Comparison of ENCODE assay signal across 10 cellular contexts in the genomic region with DNA sequence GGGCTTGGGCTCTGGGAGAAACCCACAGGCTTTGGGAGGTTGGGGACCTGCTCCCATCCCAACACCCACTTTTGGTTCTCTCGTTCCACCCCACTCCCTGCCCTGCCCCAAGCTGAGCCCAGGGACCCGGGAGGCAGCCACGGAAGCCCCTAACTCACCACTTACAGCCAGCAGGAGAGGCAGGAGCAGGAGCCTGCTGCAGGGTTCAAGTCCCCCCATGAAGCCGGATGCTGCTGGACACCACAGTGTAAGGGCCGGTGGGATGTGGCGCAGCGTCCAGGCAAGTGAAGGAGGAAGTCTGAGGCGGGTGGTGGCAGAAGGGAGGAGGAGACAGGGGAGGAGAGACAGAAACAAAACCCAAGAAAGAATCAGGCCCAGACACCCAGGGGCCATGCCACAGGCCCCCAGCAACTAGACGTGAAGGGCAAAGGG. TPM values are rescaled to one million over a fixed set of nuclear protein-coding genes. Genes with fewer than 3 reads are reported as not detected.
DNase-seq lines count a peak whose midpoint lies in the region; ATAC-seq and TF ChIP-seq lines count a peak whose summit lies in the region.
"Had no signal": no experiment of that assay in that cellular context is flagged by ENCODE, and none has a peak within 500 bp of the region (broad histone marks: within the 10 kb centered on the region; RNA-seq: fewer than 3 reads in every experiment).

A gene (minus strand): TSS at position 286 of the 432 bp plus-strand sequence. CDS start 67 bp downstream, at position 219.

- peak within 1 kb of the TSS; percentile 41 for H3K4me3 ChIP-seq in upper lobe of right lung

- H3K27me3 Mint-ChIP-seq in activated naive CD4-positive, alpha-beta T cell treated with anti-CD3 and anti-CD28 coated beads for 36 hours (ENCODE audit: low read depth), result no peaks in the 10 kb centered on the region
- H3K27me3 Mint-ChIP-seq: stimulated activated naive CD8-positive, alpha-beta T cell treated with anti-CD3 and anti-CD28 coated beads, Interleukin-15, amount 100 ng/mL, for 72 hours had no signal

- H3K36me3 ChIP-seq in upper lobe of right lung, result no peaks in the 10 kb centered on the region

- no peak within 1 kb of the TSS for H3K4me3 Mint-ChIP-seq in activated naive CD4-positive, alpha-beta T cell treated with anti-CD3 and anti-CD28 coated beads for 36 hours

- H3K36me3 Mint-ChIP-seq in activated naive CD4-positive, alpha-beta T cell treated with anti-CD3 and anti-CD28 coated beads, Interleukin-2, amount 50 U/mL, for 72 hours, result peaks cover 6 to 8% of the 10 kb centered on the region in 2 donors
- no peaks in the 10 kb centered on the region for H3K36me3 Mint-ChIP-seq in activated naive CD4-positive, alpha-beta T cell treated with anti-CD3 and anti-CD28 coated beads for 36 hours (ENCODE audit: low read depth)

- H3K27me3 ChIP-seq in upper lobe of right lung, result no peaks in the 10 kb centered on the region

- no peaks in the 10 kb centered on the region for H3K9me3 ChIP-seq in upper lobe of right lung

- peak within 1 kb of the TSS; percentile 72 to 81 for H3K27ac Mint-ChIP-seq in activated naive CD4-positive, alpha-beta T cell treated with anti-CD3 and anti-CD28 coated beads, Interleukin-2, amount 50 U/mL, for 72 hours
- H3K27ac Mint-ChIP-seq in activated naive CD4-positive, alpha-beta T cell treated with anti-CD3 and anti-CD28 coated beads for 36 hours, result no peak within 1 kb of the TSS

- H3K4me1 Mint-ChIP-seq in activated naive CD4-positive, alpha-beta T cell treated with anti-CD3 and anti-CD28 coated beads for 36 hours (ENCODE audit: low read depth), result peaks cover 45% of the 10 kb centered on the region

- CTCF ChIA-PET in activated naive CD4-positive, alpha-beta T cell treated with anti-CD3 and anti-CD28 coated beads for 36 hours (lab: Charles Lee), result no interaction called here

- TF ChIP-seq CTCF in upper lobe of right lung (IDR thresholded peaks at IDR 0.05), result no peak

- H3K9me3 Mint-ChIP-seq in activated naive CD4-positive, alpha-beta T cell treated with anti-CD3 and anti-CD28 coated beads, Interleukin-2, amount 50 U/mL, for 72 hours, result no peaks in the 10 kb centered on the region
- H3K9me3 Mint-ChIP-seq in activated naive CD4-positive, alpha-beta T cell treated with anti-CD3 and anti-CD28 coated beads for 36 hours, result no peaks in the 10 kb centered on the region
- H3K9me3 Mint-ChIP-seq: stimulated activated naive CD8-positive, alpha-beta T cell treated with anti-CD3 and anti-CD28 coated beads, Interleukin-15, amount 100 ng/mL, for 72 hours had no signal

- intact Hi-C loops in activated naive CD4-positive, alpha-beta T cell treated with anti-CD3 and anti-CD28 coated beads for 36 hours (cut with micrococcal nuclease), result no loop called here
- intact Hi-C loops in upper lobe of right lung (cut with DNase I), result no loop called here

- ATAC-seq in activated naive CD4-positive, alpha-beta T cell treated with anti-CD3 and anti-CD28 coated beads, Interleukin-2, amount 50 U/mL, for 72 hours, result no peak
- ATAC-seq in upper lobe of right lung (peak; percentile 60), HG02588 (IDR thresholded peaks at IDR 0.05; ENCODE audit: unreplicated experiment) (no peak), HG03097 (IDR thresholded peaks at IDR 0.05; ENCODE audit: low FRiP score, unreplicated experiment) (no peak)
- ATAC-seq: stimulated activated naive CD8-positive, alpha-beta T cell treated with anti-CD3 and anti-CD28 coated beads, Interleukin-15, amount 100 ng/mL, for 72 hours had no signal

- H3K27ac ChIP-seq in cingulate gyrus (ENCODE audit: low read depth, low read length) (peak within 1 kb of the TSS; percentile 55), upper lobe of right lung (peak within 1 kb of the TSS; percentile 65)

- DNase-seq in activated naive CD4-positive, alpha-beta T cell treated with anti-CD3 and anti-CD28 coated beads, Interleukin-2, amount 50 U/mL, for 72 hours (ENCODE audit: low spot score in 2 of 2), result no peak
- no peak for DNase-seq in activated naive CD4-positive, alpha-beta T cell treated with anti-CD3 and anti-CD28 coated beads for 36 hours
- DNase-seq in mucosa of gallbladder (ENCODE audit: low spot score) (no peak), upper lobe of right lung (peak; percentile 81), NCI-H526 treated with DMSO at 0.1 percent for 48 hours (lab: John Stamatoyannopoulos, UW) (no peak)
- DNase-seq: stimulated activated naive CD8-positive, alpha-beta T cell treated with anti-CD3 and anti-CD28 coated beads, Interleukin-15, amount 100 ng/mL, for 72 hours had no signal

- peaks cover 18% of the 10 kb centered on the region for H3K4me1 ChIP-seq in upper lobe of right lung

RNA-seq across cellular contexts. Expression of the gene that starts here (rescaled TPM):
- total RNA-seq in activated naive CD4-positive, alpha-beta T cell treated with anti-CD3 and anti-CD28 coated beads, Interleukin-2, amount 50 U/mL, for 72 hours, result under 1 TPM in 1 of 2 donors, not detected in 1; 0.75 TPM
- not detected for total RNA-seq in activated naive CD4-positive, alpha-beta T cell treated with anti-CD3 and anti-CD28 coated beads for 36 hours
- total RNA-seq in mucosa of gallbladder (94.6 TPM), upper lobe of right lung (367 TPM)
- total RNA-seq: epithelial cell of proximal tubule had no signal

Comparison
In these comparisons a context has a peak if more than half of its experiments do, and no peak if none do; other contexts are left out.
1. RNA of the gene that starts here (total RNA-seq): 367 TPM in upper lobe of right lung (single experiment) and 94.6 TPM in mucosa of gallbladder (single experiment); 0.75 TPM in activated naive CD4-positive, alpha-beta T cell treated with anti-CD3 and anti-CD28 coated beads, Interleukin-2, amount 50 U/mL, for 72 hours and not detected in activated naive CD4-positive, alpha-beta T cell treated with anti-CD3 and anti-CD28 coated beads for 36 hours; every median in the first group is over 10 times any median in the second.